In the genomic region with DNA sequence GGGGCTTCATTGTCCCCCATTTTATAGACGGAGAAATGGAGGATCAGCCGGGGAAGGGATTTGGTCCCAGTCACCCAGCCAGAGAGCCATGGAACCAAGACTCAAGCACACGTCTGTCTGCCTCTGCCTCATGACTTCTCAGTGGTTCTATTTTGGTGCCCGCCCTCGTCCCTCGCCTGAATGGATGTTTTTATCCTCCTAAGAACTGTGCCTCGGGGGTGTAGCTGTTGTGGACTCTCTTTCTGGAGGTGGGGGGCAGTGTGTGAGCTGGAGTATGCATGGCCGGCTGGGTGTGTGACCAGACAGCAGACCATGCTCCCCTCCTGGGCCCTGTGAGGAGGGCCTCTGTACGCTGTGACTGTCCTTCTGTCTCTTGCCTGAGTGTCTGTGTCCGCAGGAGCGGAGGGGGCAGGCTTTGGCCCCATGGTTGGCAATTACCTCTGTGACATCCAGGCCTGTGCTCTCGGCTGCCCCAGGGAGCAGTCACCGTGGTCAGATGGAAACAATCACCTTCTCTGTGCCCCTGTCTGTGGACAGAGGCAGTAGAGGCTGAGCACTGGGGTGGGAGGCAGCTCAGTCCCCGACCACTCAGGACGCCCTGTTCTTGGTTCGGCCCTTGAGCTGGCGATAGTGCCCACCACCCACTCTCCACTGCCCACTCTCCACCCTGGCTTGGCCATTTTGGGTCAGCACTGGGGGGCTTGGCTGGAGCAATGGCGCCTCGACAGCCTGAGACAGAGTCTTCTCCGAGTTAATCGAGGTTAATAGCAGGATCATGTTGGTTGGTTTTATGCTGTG, we compare ENCODE assay signal across 1 cellular context.
TF ChIP-seq lines count a peak whose summit lies in the region.

No MANE protein-coding gene starts in this region.

TF ChIP-seq in WTC11, 78 proteins besides CTCF, POLR2A, EP300 and RAD21 (continued from another document):
- TF ChIP-seq, protein P1, sequence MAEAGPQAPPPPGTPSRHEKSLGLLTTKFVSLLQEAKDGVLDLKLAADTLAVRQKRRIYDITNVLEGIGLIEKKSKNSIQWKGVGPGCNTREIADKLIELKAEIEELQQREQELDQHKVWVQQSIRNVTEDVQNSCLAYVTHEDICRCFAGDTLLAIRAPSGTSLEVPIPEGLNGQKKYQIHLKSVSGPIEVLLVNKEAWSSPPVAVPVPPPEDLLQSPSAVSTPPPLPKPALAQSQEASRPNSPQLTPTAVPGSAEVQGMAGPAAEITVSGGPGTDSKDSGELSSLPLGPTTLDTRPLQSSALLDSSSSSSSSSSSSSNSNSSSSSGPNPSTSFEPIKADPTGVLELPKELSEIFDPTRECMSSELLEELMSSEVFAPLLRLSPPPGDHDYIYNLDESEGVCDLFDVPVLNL (CRISPR knock-in tag; IDR thresholded peaks at IDR 0.05; ENCODE audit: borderline replicate concordance, low read depth): no peak
- no peak for TF ChIP-seq RELA (CRISPR knock-in tag; IDR thresholded peaks at IDR 0.05; ENCODE audit: borderline replicate concordance)
